ENCODE assay signal across 8 cellular contexts in genomic region chr12:122501489-122501989, GRCh38. TPM values are rescaled to one million over a fixed set of nuclear protein-coding genes. Genes with fewer than 3 reads are reported as not detected.
DNase-seq lines count a peak whose midpoint lies in the region; ATAC-seq and TF ChIP-seq lines count a peak whose summit lies in the region.

No MANE protein-coding gene starts in this region.

- H3K9me3 Mint-ChIP-seq in CD14-positive monocyte (peaks cover 0 to 2% (median 0%) of the 10 kb centered on the region in 7 donors), MCF 10A (ENCODE audit: unreplicated experiment) (no peaks in the 10 kb centered on the region), natural killer cell (no peaks in the 10 kb centered on the region)

- POLR2A ChIA-PET in MCF 10A (lab: Yijun Ruan, JAX), result interaction anchor here (0.5 to 11.3 kb wide), 16 partner anchors 10 to 464 kb away, joined by 3 to 271 read pairs (median 6); partner anchors contain the start of genes CLIP1, KNTC1, RSRC2 and VPS33A

- H3K4me3 ChIP-seq in Jurkat, Clone E6-1 (ENCODE audit: low read length), result peak overlapping the region; percentile 95

- H3K36me3 Mint-ChIP-seq in CD14-positive monocyte (peaks cover 33 to 45% of the 10 kb centered on the region in 2 donors), MCF 10A (ENCODE audit: insufficient read depth, unreplicated experiment) (peaks cover 63% of the 10 kb centered on the region), natural killer cell (peaks cover 7% of the 10 kb centered on the region)

- H3K4me1 Mint-ChIP-seq in CD14-positive monocyte (peaks cover 47% of the 10 kb centered on the region), MCF 10A (ENCODE audit: insufficient read depth, unreplicated experiment) (peaks cover 14% of the 10 kb centered on the region), natural killer cell (peaks cover 19 to 28% of the 10 kb centered on the region in 2 donors)

- peaks cover 0 to 4% (median 0%) of the 10 kb centered on the region in 3 donors for H3K27me3 Mint-ChIP-seq in CD14-positive monocyte (ENCODE audit: low read depth in 3 of 3)
- H3K27me3 Mint-ChIP-seq in MCF 10A (ENCODE audit: insufficient read depth, unreplicated experiment), result no peaks in the 10 kb centered on the region
- no peaks in the 10 kb centered on the region for H3K27me3 Mint-ChIP-seq in natural killer cell (ENCODE audit: low read depth in 2 of 2)

- H3K4me3 Mint-ChIP-seq in CD14-positive monocyte (peak overlapping the region; percentile 95 to 98), MCF 10A (ENCODE audit: unreplicated experiment) (peak overlapping the region; percentile 93), natural killer cell (peak overlapping the region; percentile 98)

- CTCF ChIA-PET in MCF 10A (lab: Yijun Ruan, JAX), result interaction anchor here (1.0 to 4.7 kb wide), 3 partner anchors 24 to 102 kb away, joined by 4 to 27 read pairs (median 4); no protein-coding TSS in a partner anchor

- ATAC-seq in natural killer cell (no peak), HG03175 (IDR thresholded peaks at IDR 0.05; ENCODE audit: unreplicated experiment) (no peak)

- no TSS peak for BruUV-seq in MCF 10A (replicated peaks; lab: Mats Ljungman, UMichigan)

- no peak for TF ChIP-seq CTCF in CD14-positive monocyte (IDR thresholded peaks at IDR 0.05)
- no peak for TF ChIP-seq CTCF in MCF 10A (IDR thresholded peaks at IDR 0.05; ENCODE audit: unreplicated experiment)
- TF ChIP-seq CTCF in natural killer cell (IDR thresholded peaks at IDR 0.05), result no peak

- DNase-seq in CD14-positive monocyte (ENCODE audit: low spot score) (no peak), MCF 10A (ENCODE audit: unreplicated experiment) (no peak), natural killer cell (no peak), SW 1271 (lab: John Stamatoyannopoulos, UW) (no peak), iPS-NIHi11 (ENCODE audit: low spot score) (no peak)
- no peak for DNase-seq in Jurkat, Clone E6-1 (ENCODE audit: low read depth, low spot score)
- DNase-seq in stimulated activated naive CD4-positive, alpha-beta T cell treated with Interleukin-2 at 50 U/mL for 16 hours (lab: John Stamatoyannopoulos, UW), result no peak

- H3K27ac Mint-ChIP-seq in CD14-positive monocyte, result peak overlapping the region; percentile 95 to 99 (median 99)
- peak overlapping the region; percentile 96 for H3K27ac Mint-ChIP-seq in MCF 10A (ENCODE audit: low read depth, unreplicated experiment)
- peak overlapping the region; percentile 95 to 97 for H3K27ac Mint-ChIP-seq in natural killer cell

- intact Hi-C loops in CD14-positive monocyte (cut with micrococcal nuclease) (loop anchor here in 1 of 2 donors (10.0 kb wide), 1 partner anchor 237 kb away; the partner anchor contains the start of gene VPS33A), MCF 10A (cut with micrococcal nuclease) (loop anchor here (2.0 kb wide), 2 partner anchors 17 to 79 kb away; partner anchors contain the start of gene CLIP1), natural killer cell (cut with micrococcal nuclease) (loop anchor here (1.0 to 5.0 kb wide), 3 partner anchors 26 to 699 kb away; partner anchors contain the start of genes DIABLO, KNTC1 and SETD1B)

RNA-seq across cellular contexts. Expression of gene ZCCHC8, which starts 0.8 kb away (rescaled TPM):
- 1 to 10 TPM; 2.5 to 5.4 TPM for polyA plus RNA-seq in CD14-positive monocyte
- 23.6 TPM for polyA plus RNA-seq in Jurkat, Clone E6-1 (2012; ENCODE audit: insufficient read depth, insufficient read length)
- total RNA-seq in MCF 10A (2022), result 33.4 and 41.8 TPM in 2 replicates
- 10 to 100 TPM; 57.7 to 71.6 (median 66.6) TPM for total RNA-seq in natural killer cell

RNA-seq across cellular contexts. Expression of gene RSRC2, which starts 25.2 kb away (rescaled TPM):
- 10 to 100 TPM in 1 of 2 donors, 1 to 10 TPM in 1; 7.6 to 15.8 TPM for polyA plus RNA-seq in CD14-positive monocyte
- 183 TPM for polyA plus RNA-seq in Jurkat, Clone E6-1 (2012; ENCODE audit: insufficient read depth, insufficient read length)
- total RNA-seq in MCF 10A (2022), result 74.9 and 93.4 TPM in 2 replicates
- total RNA-seq in natural killer cell, result 100 to 1,000 TPM; 252 to 310 (median 266) TPM

RNA-seq across cellular contexts. Expression of gene KNTC1, which starts 25.5 kb away (rescaled TPM):
- under 1 TPM; 0.65 to 0.81 TPM for polyA plus RNA-seq in CD14-positive monocyte
- 44.6 TPM for polyA plus RNA-seq in Jurkat, Clone E6-1 (2012; ENCODE audit: insufficient read depth, insufficient read length)
- total RNA-seq in MCF 10A (2022) (18.0 and 26.1 TPM in 2 replicates), natural killer cell (10 to 100 TPM; 31.3 to 33.8 (median 33.2) TPM)
